1 cellular context compared by ENCODE assay signal in genomic region chr6:113967777-113968176, GRCh38.
TF ChIP-seq lines count a peak whose summit lies in the region.

No MANE protein-coding gene starts in this region.

TF ChIP-seq in GM23338, 12 proteins besides CTCF, POLR2A, EP300 and RAD21:
- TF ChIP-seq REST (IDR thresholded peaks at IDR 0.05; ENCODE audit: unreplicated experiment) (no peak), EZH2 (IDR thresholded peaks at IDR 0.05; ENCODE audit: low read depth, unreplicated experiment) (no peak), EZH2phosphoT487 (IDR thresholded peaks at IDR 0.05; ENCODE audit: unreplicated experiment) (no peak), STAT1 (IDR thresholded peaks at IDR 0.05; ENCODE audit: unreplicated experiment) (no peak), ZNF462 (CRISPR knock-in tag; IDR thresholded peaks at IDR 0.05) (no peak), ZNF331 (CRISPR knock-in tag; IDR thresholded peaks at IDR 0.05; ENCODE audit: low read depth) (no peak), POLR2AphosphoS5 (IDR thresholded peaks at IDR 0.05; ENCODE audit: low read depth) (no peak), CREB1 (CRISPR knock-in tag; IDR thresholded peaks at IDR 0.05; ENCODE audit: low read depth) (no peak), ETS1 (IDR thresholded peaks at IDR 0.05) (no peak), JUNB (IDR thresholded peaks at IDR 0.05; ENCODE audit: unreplicated experiment) (no peak)
